ENCODE assay signal across 29 cellular contexts in genomic region chr13:41579168-41579567, GRCh38.
"Had no signal": no experiment of that assay in that cellular context is flagged by ENCODE, and none has a peak within 500 bp of the region (broad histone marks: within the 10 kb centered on the region; RNA-seq: fewer than 3 reads in every experiment).

No MANE protein-coding gene starts in this region.

- ATAC-seq: activated CD4-positive, alpha-beta T cell treated with anti-CD3 and anti-CD28 coated beads for 36 hours; activated CD8-positive, alpha-beta memory T cell treated with anti-CD3 and anti-CD28 coated beads, Interleukin-2, amount 10 ng/mL, durations not matched to agents 7 days and 5 days; activated CD8-positive, alpha-beta T cell treated with anti-CD3 and anti-CD28 coated beads, Interleukin-2, amount 10 ng/mL, durations not matched to agents 7 days and 5 days; activated naive CD4-positive, alpha-beta T cell treated with anti-CD3 and anti-CD28 coated beads, Interleukin-2, amount 50 U/mL, for 72 hours; esophagus mucosa; heart left ventricle had no signal

- H3K27me3 ChIP-seq: ascending aorta, breast epithelium, cardiac muscle cell, colonic mucosa, heart left ventricle had no signal

- H3K4me1 ChIP-seq: breast epithelium, colonic mucosa had no signal

- H3K4me3 ChIP-seq: ascending aorta, breast epithelium, cardiac muscle cell, colonic mucosa, heart left ventricle had no signal

- FAIRE-seq: endometrium, frontal cortex had no signal

- H3K27ac ChIP-seq: ascending aorta, breast epithelium, cardiac muscle cell, colonic mucosa, heart left ventricle had no signal

- DNase-seq: activated CD4-positive, alpha-beta memory T cell treated with anti-CD3 and anti-CD28 coated beads for 36 hours; activated CD4-positive, alpha-beta T cell treated with anti-CD3 and anti-CD28 coated beads for 36 hours; activated CD4-positive, alpha-beta T cell treated with anti-CD3 and anti-CD28 coated beads, Interleukin-2, amount 10 ng/mL, durations not matched to agents 24 days and 14 days; activated CD4-positive, CD25-positive, alpha-beta regulatory T cell; activated CD4-positive, CD25-positive, alpha-beta regulatory T cell treated with anti-CD3 and anti-CD28 coated beads, Interleukin-2, amount 50 U/mL, for 72 hours; activated CD8-positive, alpha-beta memory T cell treated with anti-CD3 and anti-CD28 coated beads, Interleukin-2, amount 10 ng/mL, durations not matched to agents 7 days and 5 days; activated CD8-positive, alpha-beta memory T cell treated with anti-CD3 and anti-CD28 coated beads, Interleukin-2, amount 50 U/mL, for 4 hours; activated CD8-positive, alpha-beta T cell treated with anti-CD3 and anti-CD28 coated beads, Interleukin-2, amount 10 ng/mL, durations not matched to agents 7 days and 5 days; activated gamma-delta T cell; activated naive CD4-positive, alpha-beta T cell; activated naive CD4-positive, alpha-beta T cell treated with anti-CD3 and anti-CD28 coated beads, Interleukin-2, amount 10 ng/mL, durations not matched to agents 7 days and 5 days; activated naive CD8-positive, alpha-beta T cell treated with anti-CD3 and anti-CD28 coated beads, Interleukin-2, amount 10 ng/mL, durations not matched to agents 7 days and 5 days; activated T-cell treated with anti-CD3 and anti-CD28 coated beads, Interleukin-2, amount 50 U/mL, for 1 hour; activated T-cell treated with anti-CD3 and anti-CD28 coated beads, Interleukin-2, amount 50 U/mL, for 48 hours; central memory CD4-positive, alpha-beta T cell; cerebellar nuclear complex; colonic mucosa; effector CD8-positive, alpha-beta T cell; foreskin fibroblast; glutamatergic neuron; heart left ventricle; T-helper 2 cell had no signal

- H3K9me3 ChIP-seq: ascending aorta, breast epithelium, colonic mucosa, heart left ventricle had no signal

- H3K36me3 ChIP-seq: ascending aorta, breast epithelium, colonic mucosa had no signal
